8 cellular contexts compared by ENCODE assay signal in genomic region chr11:96112192-96113099, GRCh38.
DNase-seq lines count a peak whose midpoint lies in the region; ATAC-seq and TF ChIP-seq lines count a peak whose summit lies in the region.

No MANE protein-coding gene starts in this region.

- H3K27ac Mint-ChIP-seq in naive thymus-derived CD4-positive, alpha-beta T cell, result peak overlapping the region; percentile 22 to 74 (median 49)

- no peak for TF ChIP-seq CTCF in BE2C (IDR thresholded peaks at IDR 0.05; ENCODE audit: low read depth, low read length)

- POLR2A ChIA-PET in naive thymus-derived CD4-positive, alpha-beta T cell (lab: Charles Lee), result no interaction called here

- H3K4me3 ChIP-seq in naive thymus-derived CD4-positive, alpha-beta T cell (ENCODE audit: low read length), result no peak overlapping the region
- no peak overlapping the region for H3K4me3 ChIP-seq in BE2C (ENCODE audit: low read depth, low read length)

- peaks cover 0 to 2% (median 0%) of the 10 kb centered on the region in 11 donors for H3K9me3 Mint-ChIP-seq in naive thymus-derived CD4-positive, alpha-beta T cell

- peaks cover 0 to 3% (median 3%) of the 10 kb centered on the region in 3 experiments for H3K36me3 ChIP-seq in naive thymus-derived CD4-positive, alpha-beta T cell (ENCODE audit: control insufficient read depth in 2 of 3, insufficient read depth in 3 of 3, low read length in 3 of 3)
- H3K36me3 ChIP-seq in BE2C, result no peaks in the 10 kb centered on the region

- no peaks in the 10 kb centered on the region for H3K27me3 ChIP-seq in naive thymus-derived CD4-positive, alpha-beta T cell (ENCODE audit: control insufficient read depth in 2 of 2, insufficient read depth in 2 of 2, low read length in 2 of 2)
- H3K27me3 ChIP-seq in BE2C, result no peaks in the 10 kb centered on the region

- intact Hi-C loops in naive thymus-derived CD4-positive, alpha-beta T cell (cut with micrococcal nuclease), result loop anchor here (1.0 to 2.0 kb wide), 2 partner anchors 7 to 24 kb away; no protein-coding TSS in a partner anchor

- no peak for DNase-seq in naive thymus-derived CD4-positive, alpha-beta T cell
- no peak for DNase-seq in epidermal melanocyte (ENCODE audit: insufficient read length, low spot score)
- DNase-seq in GDM1 (lab: John Stamatoyannopoulos, UW), result no peak
- no peak for DNase-seq in NCI-H1436 treated with DMSO at 0.1 percent for 48 hours (lab: John Stamatoyannopoulos, UW)
- DNase-seq in BE2C, result no peak

- peak overlapping the region in 3 of 10 donors; percentile 13 to 38 (median 26) for H3K4me3 Mint-ChIP-seq in naive thymus-derived CD4-positive, alpha-beta T cell

- H3K27ac ChIP-seq in naive thymus-derived CD4-positive, alpha-beta T cell (ENCODE audit: low read depth, low read length), result no peak overlapping the region

- H3K4me1 ChIP-seq in naive thymus-derived CD4-positive, alpha-beta T cell (ENCODE audit: control insufficient read depth in 2 of 2, insufficient read depth in 2 of 2, low read length in 2 of 2), result peaks cover 0 to 11% of the 10 kb centered on the region in 2 donors
- peaks cover 24% of the 10 kb centered on the region for H3K4me1 ChIP-seq in BE2C

- peaks cover 19 to 66% (median 46%) of the 10 kb centered on the region in 7 donors for H3K4me1 Mint-ChIP-seq in naive thymus-derived CD4-positive, alpha-beta T cell

- ATAC-seq in GM18511 (IDR thresholded peaks at IDR 0.05; ENCODE audit: unreplicated experiment) (peak; percentile 93), GM21723 (IDR thresholded peaks at IDR 0.05; ENCODE audit: unreplicated experiment) (peak; percentile 96), SK-N-SH treated with all-trans-retinoic acid at 6 μM for 48 hours (peak; percentile 83)
- ATAC-seq in naive thymus-derived CD4-positive, alpha-beta T cell, result no peak

- CTCF ChIA-PET in naive thymus-derived CD4-positive, alpha-beta T cell (lab: Charles Lee), result interaction anchor here (1.0 kb wide), 1 partner anchor 21 kb away, joined by 3 read pairs; no protein-coding TSS in a partner anchor

- no peaks in the 10 kb centered on the region for H3K9me3 ChIP-seq in naive thymus-derived CD4-positive, alpha-beta T cell (ENCODE audit: control insufficient read depth in 2 of 3, low read length in 3 of 3)
- H3K9me3 ChIP-seq in BE2C, result no peaks in the 10 kb centered on the region

- peaks cover 4 to 54% (median 40%) of the 10 kb centered on the region in 5 donors for H3K36me3 Mint-ChIP-seq in naive thymus-derived CD4-positive, alpha-beta T cell

- H3K27me3 Mint-ChIP-seq in naive thymus-derived CD4-positive, alpha-beta T cell, result no peaks in the 10 kb centered on the region

TF ChIP-seq in SK-N-SH treated with all-trans-retinoic acid at 6 μM for 48 hours, 23 proteins besides CTCF, POLR2A, EP300 and RAD21:
- TF ChIP-seq PPARA (CRISPR knock-in tag; IDR thresholded peaks at IDR 0.05; ENCODE audit: borderline replicate concordance), result no peak
- TF ChIP-seq ISL1 (CRISPR knock-in tag; IDR thresholded peaks at IDR 0.05), result peak; percentile 21
- 0 out of 2 replicates have a peak, but pooled peaks have one; percentile 13 for TF ChIP-seq PATZ1 (CRISPR knock-in tag; IDR thresholded peaks at IDR 0.05; ENCODE audit: borderline replicate concordance)
- peak; percentile 23; the same call in 1 of the 2 replicates for TF ChIP-seq ZFP3 (CRISPR knock-in tag; IDR thresholded peaks at IDR 0.05)
- peak; percentile 77; the same call in 1 of the 2 replicates for TF ChIP-seq CSDC2 (CRISPR knock-in tag; IDR thresholded peaks at IDR 0.05)
TF ChIP-seq in SK-N-SH treated with all-trans-retinoic acid at 6 μM for 48 hours: peak in this region for 4.
